10 cellular contexts compared by ENCODE assay signal in genomic region chr7:127809285-127809702, GRCh38.
A peak's percentile ranks its signal among the peaks of the same experiment; 100 is the strongest.
DNase-seq lines count a peak whose midpoint lies in the region; ATAC-seq, FAIRE-seq and TF ChIP-seq lines count a peak whose summit lies in the region.
"Had no signal": no experiment of that assay in that cellular context is flagged by ENCODE, and none has a peak within 500 bp of the region (broad histone marks: within the 10 kb centered on the region; RNA-seq: fewer than 3 reads in every experiment).

No MANE protein-coding gene starts in this region.

- no peak overlapping the region for H2AFZ ChIP-seq in HepG2 (ENCODE audit: low read length)
- H2AFZ ChIP-seq: PC-9 had no signal

- no peak for TF ChIP-seq POLR2A in HepG2 (IDR thresholded peaks at IDR 0.05; ENCODE audit: insufficient read depth in 1 of 2, low read depth in 2 of 2, low read length in 2 of 2)

- no peak overlapping the region for H3K27ac ChIP-seq in HepG2 (ENCODE audit: extremely low read length, insufficient read depth, low read length)
- no peak overlapping the region for H3K27ac ChIP-seq in CD8-positive, alpha-beta memory T cell (ENCODE audit: low read depth, low read length)
- H3K27ac ChIP-seq: PC-9 had no signal

- H3K79me2 ChIP-seq in HepG2 (ENCODE audit: insufficient read depth, low read length), result peaks cover 28% of the 10 kb centered on the region

- no peak overlapping the region for H3K4me2 ChIP-seq in HepG2 (ENCODE audit: low read depth, low read length)
- H3K4me2 ChIP-seq: PC-9 had no signal

- H3K27ac Mint-ChIP-seq in CD8-positive, alpha-beta memory T cell, result peak overlapping the region in 1 of 8 donors; percentile 11

- H3K9ac ChIP-seq in HepG2 (ENCODE audit: insufficient read depth, low read depth, low read length), result no peak overlapping the region

- DNase-seq in DMS 273 (lab: John Stamatoyannopoulos, UW; ENCODE audit: unreplicated experiment) (peak; percentile 79), HUDEP-2 (lab: John Stamatoyannopoulos, UW; ENCODE audit: unreplicated experiment in 76 of 76) (peak in 74 of 76 experiments; percentile 21 to 95 (median 84)), amniotic epithelial cell (ENCODE audit: low read depth) (peak; percentile 77), HepG2 (ENCODE audit: low spot score) (no peak), SIG-M5 (lab: John Stamatoyannopoulos, UW) (no peak), middle frontal gyrus (ENCODE audit: extremely low spot score, low spot score) (no peak), COLO668 (lab: John Stamatoyannopoulos, UW; ENCODE audit: unreplicated experiment) (no peak)
- DNase-seq in CD8-positive, alpha-beta memory T cell, result no peak

- POLR2A ChIA-PET in HepG2 (lab: Yijun Ruan, JAX), result no interaction called here
- POLR2A ChIA-PET in CD8-positive, alpha-beta memory T cell (lab: Charles Lee), result no interaction called here

- no peak for TF ChIP-seq RAD21 in HepG2 (CRISPR knock-in tag; IDR thresholded peaks at IDR 0.05)

- H3K4me1 ChIP-seq in HepG2 (ENCODE audit: insufficient read depth, low read length), result no peaks in the 10 kb centered on the region
- no peaks in the 10 kb centered on the region for H3K4me1 ChIP-seq in CD8-positive, alpha-beta memory T cell (ENCODE audit: insufficient read depth, low read length)

- no peaks in the 10 kb centered on the region for H3K9me3 ChIP-seq in HepG2 (ENCODE audit: low read length)
- H3K9me3 ChIP-seq in CD8-positive, alpha-beta memory T cell (ENCODE audit: low read length), result no peaks in the 10 kb centered on the region

- H3K4me3 Mint-ChIP-seq in CD8-positive, alpha-beta memory T cell, result no peak overlapping the region

- TF ChIP-seq CTCF in HepG2 (CRISPR knock-in tag; IDR thresholded peaks at IDR 0.05), result no peak

- peaks cover 34 to 77% (median 49%) of the 10 kb centered on the region in 3 donors for H3K4me1 Mint-ChIP-seq in CD8-positive, alpha-beta memory T cell

- no peak for FAIRE-seq in HepG2 (lab: Jason Lieb, UNC)
- FAIRE-seq: GM12892 had no signal

- no TSS peak for BruUV-seq in HepG2 (replicated peaks; lab: Mats Ljungman, UMichigan)

- no peaks in the 10 kb centered on the region for H3K27me3 Mint-ChIP-seq in CD8-positive, alpha-beta memory T cell

- in situ Hi-C loops in HepG2 (cut with HindIII; ENCODE audit: extremely low pct_ligation_motif_present, low pct_unique_long_range_greater_than_20kb), result no loop called here

- no peak for TF ChIP-seq EP300 in HepG2 (IDR thresholded peaks at IDR 0.05; ENCODE audit: low read depth in 2 of 2, low read length in 2 of 2)
- TF ChIP-seq EP300 in HepG2 (CRISPR knock-in tag; IDR thresholded peaks at IDR 0.05; ENCODE audit: borderline replicate concordance), result no peak

- WGBS in HepG2 (ENCODE audit: low lambda C conversion rate), result 97% methylated on average over 3 of the region's 3 CpGs

- no peak for ATAC-seq in HepG2

- no peak overlapping the region for H3K4me3 ChIP-seq in HepG2 (replicated peaks in 1 of 3; ENCODE audit: insufficient read depth in 1 of 3, low read depth in 2 of 3, low read length in 3 of 3)
- H3K4me3 ChIP-seq in CD8-positive, alpha-beta memory T cell (ENCODE audit: low read length), result no peak overlapping the region
- H3K4me3 ChIP-seq: PC-9 had no signal

- peaks cover 14% of the 10 kb centered on the region for H4K20me1 ChIP-seq in HepG2 (ENCODE audit: insufficient read depth, low read length)

- H3K9me3 Mint-ChIP-seq in CD8-positive, alpha-beta memory T cell, result no peaks in the 10 kb centered on the region

- H3K36me3 Mint-ChIP-seq in CD8-positive, alpha-beta memory T cell, result peaks cover 0 to 48% (median 16%) of the 10 kb centered on the region in 3 donors

- CTCF ChIA-PET in HepG2 (lab: Yijun Ruan, JAX; ENCODE audit: low intra/inter-chr PET ratio, low total read pairs), result no interaction called here
- CTCF ChIA-PET in CD8-positive, alpha-beta memory T cell (lab: Charles Lee), result no interaction called here

- intact Hi-C loops in HepG2 (cut with micrococcal nuclease; ENCODE audit: unreplicated experiment), result no loop called here

- H3K27me3 ChIP-seq in HepG2 (ENCODE audit: control insufficient read depth in 1 of 2, insufficient read depth in 2 of 2, low read length in 2 of 2), result no peaks in the 10 kb centered on the region
- H3K27me3 ChIP-seq in CD8-positive, alpha-beta memory T cell (ENCODE audit: insufficient read depth, low read length, poor library complexity, severe bottlenecking), result no peaks in the 10 kb centered on the region

- H3K36me3 ChIP-seq in HepG2 (replicated peaks in 1 of 2; ENCODE audit: control insufficient read depth in 1 of 2, insufficient read depth in 2 of 2, low read length in 2 of 2), result peaks cover 15 to 41% of the 10 kb centered on the region in 2 experiments
- H3K36me3 ChIP-seq in CD8-positive, alpha-beta memory T cell (ENCODE audit: insufficient read depth, low read length), result peaks cover 6% of the 10 kb centered on the region

TF ChIP-seq in HepG2, 621 proteins besides CTCF, POLR2A, EP300 and RAD21:
- TF ChIP-seq HNF4A (CRISPR knock-in tag; IDR thresholded peaks at IDR 0.05) (no peak), MNT (IDR thresholded peaks at IDR 0.05) (peak; percentile 66)
TF ChIP-seq in HepG2: peak in this region for 1.

Comparison
In these comparisons a context has a peak if more than half of its experiments do, and no peak if none do; other contexts are left out.
1. DNase-seq: peak in DMS 273 (single experiment), HUDEP-2 (74 of 76) and amniotic epithelial cell (single experiment); none in HepG2 (single experiment), SIG-M5 (single experiment), middle frontal gyrus (single experiment), COLO668 (single experiment) and CD8-positive, alpha-beta memory T cell (0 of 5).